ENCODE assay signal across 8 cellular contexts in the genomic region with DNA sequence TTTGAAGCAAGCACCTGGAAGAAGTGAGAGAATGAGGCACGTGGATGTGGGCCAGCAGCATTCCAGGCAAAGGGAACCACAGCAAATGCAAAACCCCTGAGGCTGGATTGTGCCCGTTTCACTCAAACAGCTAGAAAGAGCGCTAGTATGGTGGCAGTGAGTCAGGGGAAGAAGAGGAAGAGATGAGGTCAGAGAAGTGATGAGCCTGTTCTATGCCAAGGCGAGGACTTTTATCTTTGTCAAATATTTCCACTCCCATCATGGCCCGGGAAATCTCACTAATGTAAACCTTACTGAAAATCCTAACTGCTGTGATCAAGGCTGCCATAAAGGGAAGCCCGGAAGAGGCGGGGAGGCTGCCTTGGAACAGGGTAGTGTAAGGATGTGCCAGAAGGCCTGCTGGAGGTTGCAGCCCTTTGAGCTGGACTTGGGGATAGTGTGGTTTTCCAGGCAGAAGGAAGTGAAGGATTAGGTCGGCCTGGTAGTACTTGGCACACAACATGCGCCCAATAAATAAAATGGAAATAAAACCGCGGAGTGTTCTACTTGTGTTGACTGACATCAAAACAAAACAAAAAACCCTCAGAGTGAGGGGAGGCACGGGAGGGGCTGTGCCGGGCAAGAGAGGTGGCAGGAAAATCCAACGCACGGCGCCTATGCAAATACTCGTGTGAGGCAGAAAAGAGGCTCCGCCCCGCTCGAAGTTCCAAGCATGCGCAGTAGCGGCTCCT. TPM values are rescaled to one million over a fixed set of nuclear protein-coding genes. Genes with fewer than 3 reads are reported as not detected.
DNase-seq lines count a peak whose midpoint lies in the region; ATAC-seq and TF ChIP-seq lines count a peak whose summit lies in the region.

No MANE protein-coding gene starts in this region.

- no peak for TF ChIP-seq CTCF in NB4 (IDR thresholded peaks at IDR 0.05; ENCODE audit: low read depth, low read length)
- no peak for TF ChIP-seq CTCF in progenitor cell of endocrine pancreas (IDR thresholded peaks at IDR 0.05; ENCODE audit: unreplicated experiment)

- DNase-seq in ELF-1 (ENCODE audit: low read depth, low spot score), result peak; percentile 88
- DNase-seq in NB4 (ENCODE audit: low read depth), result peak; percentile 43
- DNase-seq in activated naive CD4-positive, alpha-beta T cell treated with anti-CD3 and anti-CD28 coated beads, Interleukin-2, amount 10 ng/mL, durations not matched to agents 7 days and 5 days, result no peak
- peak; percentile 48 for DNase-seq in glomerular visceral epithelial cell (ENCODE audit: extremely low spot score)
- no peak for DNase-seq in progenitor cell of endocrine pancreas (ENCODE audit: low spot score, unreplicated experiment)
- DNase-seq in SKM-1 treated with dmso at 0.1 percent for 144 hours (lab: John Stamatoyannopoulos, UW; ENCODE audit: unreplicated experiment), result no peak
- no peak for DNase-seq in SKM-1 (lab: John Stamatoyannopoulos, UW; ENCODE audit: unreplicated experiment)

- H3K27me3 Mint-ChIP-seq in activated naive CD4-positive, alpha-beta T cell treated with anti-CD3 and anti-CD28 coated beads, Interleukin-2, amount 10 ng/mL, durations not matched to agents 7 days and 5 days, result no peaks in the 10 kb centered on the region
- no peaks in the 10 kb centered on the region for H3K27me3 Mint-ChIP-seq in progenitor cell of endocrine pancreas

- peaks cover 38% of the 10 kb centered on the region for H3K4me1 Mint-ChIP-seq in activated naive CD4-positive, alpha-beta T cell treated with anti-CD3 and anti-CD28 coated beads, Interleukin-2, amount 10 ng/mL, durations not matched to agents 7 days and 5 days
- peaks cover 37% of the 10 kb centered on the region for H3K4me1 Mint-ChIP-seq in progenitor cell of endocrine pancreas (ENCODE audit: low read depth)

- no peaks in the 10 kb centered on the region for H3K9me3 Mint-ChIP-seq in activated naive CD4-positive, alpha-beta T cell treated with anti-CD3 and anti-CD28 coated beads, Interleukin-2, amount 10 ng/mL, durations not matched to agents 7 days and 5 days
- no peaks in the 10 kb centered on the region for H3K9me3 Mint-ChIP-seq in progenitor cell of endocrine pancreas (ENCODE audit: low read depth)

- peak overlapping the region; percentile 34 for H3K4me3 ChIP-seq in NB4 (ENCODE audit: low read depth, low read length)

- H3K4me3 Mint-ChIP-seq in activated naive CD4-positive, alpha-beta T cell treated with anti-CD3 and anti-CD28 coated beads, Interleukin-2, amount 10 ng/mL, durations not matched to agents 7 days and 5 days, result peak overlapping the region; percentile 85
- peak overlapping the region; percentile 97 for H3K4me3 Mint-ChIP-seq in progenitor cell of endocrine pancreas (ENCODE audit: low read depth)

- peak overlapping the region; percentile 93 for H3K27ac Mint-ChIP-seq in activated naive CD4-positive, alpha-beta T cell treated with anti-CD3 and anti-CD28 coated beads, Interleukin-2, amount 10 ng/mL, durations not matched to agents 7 days and 5 days
- peak overlapping the region; percentile 100 for H3K27ac Mint-ChIP-seq in progenitor cell of endocrine pancreas

- peak; percentile 20 for TF ChIP-seq POLR2A in NB4 (IDR thresholded peaks at IDR 0.05; ENCODE audit: extremely low read depth, insufficient read length)

- peaks cover 40% of the 10 kb centered on the region for H3K36me3 Mint-ChIP-seq in activated naive CD4-positive, alpha-beta T cell treated with anti-CD3 and anti-CD28 coated beads, Interleukin-2, amount 10 ng/mL, durations not matched to agents 7 days and 5 days
- H3K36me3 Mint-ChIP-seq in progenitor cell of endocrine pancreas (ENCODE audit: insufficient read depth), result peaks cover 33% of the 10 kb centered on the region

- no peak for ATAC-seq in HG03520 (IDR thresholded peaks at IDR 0.05; ENCODE audit: unreplicated experiment)

- CTCF ChIA-PET in activated naive CD4-positive, alpha-beta T cell treated with anti-CD3 and anti-CD28 coated beads, Interleukin-2, amount 10 ng/mL, durations not matched to agents 7 days and 5 days (lab: Charles Lee), result interaction anchor here (1.3 kb wide), 1 partner anchor 21 kb away, joined by 3 read pairs; no protein-coding TSS in a partner anchor

RNA-seq across cellular contexts. Expression of a gene that starts 1.2 kb away (rescaled TPM):
- total RNA-seq in progenitor cell of endocrine pancreas, result 236 and 253 TPM in 2 replicates

RNA-seq across cellular contexts. Expression of a gene that starts 15.5 kb away (rescaled TPM):
- 267 and 277 TPM in 2 replicates for total RNA-seq in progenitor cell of endocrine pancreas

RNA-seq across cellular contexts. Expression of a gene that starts 23.7 kb away (rescaled TPM):
- total RNA-seq in progenitor cell of endocrine pancreas, result 524 and 538 TPM in 2 replicates

Comparison
In these comparisons a context has a peak if more than half of its experiments do, and no peak if none do; other contexts are left out.
1. DNase-seq: peak in ELF-1 (single experiment), NB4 (single experiment) and glomerular visceral epithelial cell (single experiment); none in activated naive CD4-positive, alpha-beta T cell treated with anti-CD3 and anti-CD28 coated beads, Interleukin-2, amount 10 ng/mL, durations not matched to agents 7 days and 5 days (single experiment), progenitor cell of endocrine pancreas (single experiment), SKM-1 treated with dmso at 0.1 percent for 144 hours (single experiment) and SKM-1 (single experiment).